Comparison of ENCODE assay signal across 8 cellular contexts in the genomic region with DNA sequence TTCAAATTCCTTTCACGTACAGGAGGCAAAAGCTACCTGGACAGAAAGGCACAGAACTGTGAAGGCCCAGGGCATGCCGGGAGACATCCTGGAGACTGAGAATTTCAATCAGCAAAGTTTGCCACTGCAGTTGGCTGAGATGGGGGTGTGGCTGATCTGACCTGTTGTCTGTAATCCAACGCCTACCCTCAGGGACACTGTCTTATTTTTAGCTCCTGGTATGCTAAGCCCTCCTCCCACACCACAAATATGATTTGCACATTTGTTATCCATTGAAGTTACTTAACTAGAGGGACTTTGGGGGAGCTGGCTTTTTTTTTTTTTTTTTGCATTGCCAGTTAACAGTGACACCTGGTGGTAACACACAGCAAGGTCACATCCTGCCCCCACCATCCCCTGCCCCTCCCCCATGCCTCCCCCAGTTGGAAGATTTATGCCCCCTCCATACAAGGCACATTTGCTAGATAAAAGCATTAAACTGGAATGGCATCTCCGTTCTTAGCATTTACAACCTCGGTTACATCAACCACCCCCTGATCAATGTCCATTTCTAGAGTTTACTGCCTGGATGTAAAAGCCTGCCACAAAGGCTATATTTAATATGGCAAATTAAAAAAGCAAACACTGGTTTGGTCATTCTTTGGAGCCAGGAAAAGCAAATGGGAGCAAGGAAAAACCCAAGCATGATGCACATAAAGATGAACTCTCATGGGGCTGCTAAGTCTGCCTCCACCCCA. TPM values are rescaled to one million over a fixed set of nuclear protein-coding genes. Genes with fewer than 3 reads are reported as not detected.
A peak's percentile ranks its signal among the peaks of the same experiment; 100 is the strongest.
DNase-seq lines count a peak whose midpoint lies in the region; ATAC-seq and TF ChIP-seq lines count a peak whose summit lies in the region.

No MANE protein-coding gene starts in this region.

- peak; percentile 48 for TF ChIP-seq CTCF in astrocyte of the spinal cord (IDR thresholded peaks at IDR 0.05; ENCODE audit: low read depth, low read length)

- ATAC-seq in left lobe of liver (peak; percentile 81), GM19395 (IDR thresholded peaks at IDR 0.05; ENCODE audit: unreplicated experiment) (no peak)
- ATAC-seq in stimulated activated memory B cell treated with anti-CD40 and anti-IgM and Interleukin-4, amounts not matched to agents 10 μg/mL and 1 μg/mL and 100 μg/mL, for 72 hours: no peak

- H3K9me3 Mint-ChIP-seq in stimulated activated memory B cell treated with anti-CD40 and anti-IgM and Interleukin-4, amounts not matched to agents 10 μg/mL and 1 μg/mL and 100 μg/mL, for 72 hours: no peaks in the 10 kb centered on the region

- peaks cover 29% of the 10 kb centered on the region for H3K4me1 Mint-ChIP-seq in stimulated activated memory B cell treated with anti-CD40 and anti-IgM and Interleukin-4, amounts not matched to agents 10 μg/mL and 1 μg/mL and 100 μg/mL, for 72 hours

- H3K4me3 ChIP-seq in astrocyte of the spinal cord (ENCODE audit: low read depth, low read length): no peak overlapping the region

- no peaks in the 10 kb centered on the region for H3K27me3 Mint-ChIP-seq in stimulated activated memory B cell treated with anti-CD40 and anti-IgM and Interleukin-4, amounts not matched to agents 10 μg/mL and 1 μg/mL and 100 μg/mL, for 72 hours

- peaks cover 71% of the 10 kb centered on the region for H3K36me3 Mint-ChIP-seq in stimulated activated memory B cell treated with anti-CD40 and anti-IgM and Interleukin-4, amounts not matched to agents 10 μg/mL and 1 μg/mL and 100 μg/mL, for 72 hours

- peak; percentile 63 for DNase-seq in A172 (ENCODE audit: low spot score)
- DNase-seq in EH (ENCODE audit: low read depth): peak; percentile 91
- DNase-seq in NCI-H146 (lab: John Stamatoyannopoulos, UW): peak; percentile 36
- peak; percentile 81 for DNase-seq in astrocyte of the spinal cord (ENCODE audit: low read depth, low spot score)
- no peak for DNase-seq in left lobe of liver (ENCODE audit: low spot score)
- no peak for DNase-seq in SHP77 (lab: John Stamatoyannopoulos, UW)

- H3K27ac Mint-ChIP-seq in stimulated activated memory B cell treated with anti-CD40 and anti-IgM and Interleukin-4, amounts not matched to agents 10 μg/mL and 1 μg/mL and 100 μg/mL, for 72 hours: no peak overlapping the region

- H3K4me3 Mint-ChIP-seq in stimulated activated memory B cell treated with anti-CD40 and anti-IgM and Interleukin-4, amounts not matched to agents 10 μg/mL and 1 μg/mL and 100 μg/mL, for 72 hours: no peak overlapping the region

- in situ Hi-C loops in astrocyte of the spinal cord (cut with HindIII; ENCODE audit: low sequenced_read_pairs): no loop called here

RNA-seq across cellular contexts. Expression of gene TTI1, which starts 40.3 kb away (rescaled TPM):
- total RNA-seq in A172 (2014; rRNA removed; shearing (Covaris generic)): 22.3 and 23.1 TPM in 2 replicates
- total RNA-seq in left lobe of liver: 10.3 TPM

RNA-seq across cellular contexts. Expression of gene RPRD1B, which starts 40.6 kb away (rescaled TPM):
- 13.5 and 17.9 TPM in 2 replicates for total RNA-seq in A172 (2014; rRNA removed; shearing (Covaris generic))
- total RNA-seq in left lobe of liver: 22.8 TPM

Comparison
In these comparisons a context has a peak if more than half of its experiments do, and no peak if none do; other contexts are left out.
1. DNase-seq: peak in A172 (single experiment), EH (single experiment), NCI-H146 (single experiment) and astrocyte of the spinal cord (single experiment); none in left lobe of liver (single experiment) and SHP77 (0 of 2).